ENCODE assay signal across 21 cellular contexts in the genomic region with DNA sequence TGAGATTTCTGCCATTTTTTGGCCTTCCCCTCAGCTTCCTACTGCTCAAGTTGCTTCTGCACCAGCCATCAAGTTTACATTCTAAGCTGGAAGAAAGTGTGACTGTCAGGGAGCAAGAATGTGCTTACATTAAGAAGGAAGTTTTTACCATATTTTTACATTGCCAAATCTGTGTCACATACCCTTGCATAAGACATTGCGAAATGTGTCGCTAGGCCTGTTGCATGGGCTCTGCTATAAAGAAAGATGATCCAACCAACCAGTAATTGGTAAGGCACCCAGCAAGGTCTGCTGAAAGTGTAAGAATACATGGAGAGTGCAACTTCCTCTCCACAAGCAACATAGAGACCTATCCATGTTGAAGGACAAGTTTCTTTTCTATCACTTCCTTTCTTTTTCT.
DNase-seq lines count a peak whose midpoint lies in the region; ATAC-seq and TF ChIP-seq lines count a peak whose summit lies in the region.
"Had no signal": no experiment of that assay in that cellular context is flagged by ENCODE, and none has a peak within 500 bp of the region (broad histone marks: within the 10 kb centered on the region; RNA-seq: fewer than 3 reads in every experiment).

No MANE protein-coding gene starts in this region.

- DNase-seq in H4 (ENCODE audit: low spot score): peak; percentile 74
- DNase-seq in NB4 (ENCODE audit: low read depth): peak; percentile 86
- DNase-seq in adipocyte (ENCODE audit: low read depth): peak; percentile 61
- peak; percentile 32 to 89 for DNase-seq in trophoblast cell
- DNase-seq in GM19238 (ENCODE audit: insufficient read length, low spot score): no peak
- DNase-seq in activated CD4-positive, alpha-beta T cell treated with anti-CD3 and anti-CD28 coated beads for 36 hours: no peak
- DNase-seq in activated naive CD4-positive, alpha-beta T cell treated with anti-CD3 and anti-CD28 coated beads for 36 hours: no peak
- DNase-seq: activated effector memory CD4-positive, alpha-beta T cell treated with Interleukin-2 at 50 U/mL for 16 hours; colonic mucosa; head of caudate nucleus; mammary epithelial cell; NCI-H1436; NCI-H510A; spleen; tibial artery; WERI-Rb-1 had no signal

- H2BK5ac ChIP-seq in trophoblast cell (ENCODE audit: low read depth, low read length, poor library complexity): no peak overlapping the region

- no peaks in the 10 kb centered on the region for H3K79me1 ChIP-seq in trophoblast cell (ENCODE audit: low read length)

- no peak overlapping the region for H3K27ac Mint-ChIP-seq in activated CD4-positive, alpha-beta T cell treated with anti-CD3 and anti-CD28 coated beads for 36 hours
- no peak overlapping the region for H3K27ac Mint-ChIP-seq in activated naive CD4-positive, alpha-beta T cell treated with anti-CD3 and anti-CD28 coated beads for 36 hours
- H3K27ac Mint-ChIP-seq: natural killer cell treated with Interleukin-12 subunit alpha and Interleukin-12 subunit beta and Interleukin-15 and Interleukin-18, amount 100 ng/mL, for 72 hours; progenitor cell of endocrine pancreas; stimulated activated memory B cell treated with anti-CD40 and anti-IgM and Interleukin-4, amounts not matched to agents 10 μg/mL and 1 μg/mL and 100 μg/mL, for 72 hours had no signal

- H3K9ac ChIP-seq in adipocyte (ENCODE audit: low read length) (no peak overlapping the region), trophoblast cell (ENCODE audit: low read length) (no peak overlapping the region)

- H3K36me3 Mint-ChIP-seq in activated CD4-positive, alpha-beta T cell treated with anti-CD3 and anti-CD28 coated beads for 36 hours (ENCODE audit: low read depth): no peaks in the 10 kb centered on the region
- H3K36me3 Mint-ChIP-seq in activated naive CD4-positive, alpha-beta T cell treated with anti-CD3 and anti-CD28 coated beads for 36 hours (ENCODE audit: low read depth): no peaks in the 10 kb centered on the region
- H3K36me3 Mint-ChIP-seq: natural killer cell treated with Interleukin-12 subunit alpha and Interleukin-12 subunit beta and Interleukin-15 and Interleukin-18, amount 100 ng/mL, for 72 hours; stimulated activated memory B cell treated with anti-CD40 and anti-IgM and Interleukin-4, amounts not matched to agents 10 μg/mL and 1 μg/mL and 100 μg/mL, for 72 hours had no signal

- H3K23ac ChIP-seq in trophoblast cell (ENCODE audit: low read length): no peak overlapping the region

- H3K14ac ChIP-seq in trophoblast cell (ENCODE audit: low read length): no peak overlapping the region

- H3K18ac ChIP-seq in trophoblast cell (ENCODE audit: low read length): no peak overlapping the region

- CTCF ChIA-PET in activated CD4-positive, alpha-beta T cell treated with anti-CD3 and anti-CD28 coated beads for 36 hours (lab: Charles Lee): interaction anchor here (0.6 kb wide), 1 partner anchor 333 kb away, joined by 3 read pairs; no protein-coding TSS in a partner anchor
- CTCF ChIA-PET in activated naive CD4-positive, alpha-beta T cell treated with anti-CD3 and anti-CD28 coated beads for 36 hours (lab: Charles Lee): no interaction called here

- no peak overlapping the region for H2BK12ac ChIP-seq in trophoblast cell (ENCODE audit: low read length)

- H4K12ac ChIP-seq in trophoblast cell (ENCODE audit: low read depth, low read length): no peak overlapping the region

- H3K4ac ChIP-seq in trophoblast cell (ENCODE audit: low read depth, low read length): no peak overlapping the region

- no peak overlapping the region for H2AFZ ChIP-seq in trophoblast cell (ENCODE audit: insufficient read depth, low read length, poor library complexity)

- H3K4me2 ChIP-seq in trophoblast cell (ENCODE audit: low read length): no peak overlapping the region

- H4K91ac ChIP-seq in trophoblast cell (ENCODE audit: low read depth, low read length): no peak overlapping the region

- no peaks in the 10 kb centered on the region for H3K79me2 ChIP-seq in trophoblast cell (ENCODE audit: control insufficient read depth, insufficient read depth, low read length, poor library complexity)

- H3K4me3 Mint-ChIP-seq in activated CD4-positive, alpha-beta T cell treated with anti-CD3 and anti-CD28 coated beads for 36 hours: no peak overlapping the region
- no peak overlapping the region for H3K4me3 Mint-ChIP-seq in activated naive CD4-positive, alpha-beta T cell treated with anti-CD3 and anti-CD28 coated beads for 36 hours
- H3K4me3 Mint-ChIP-seq: natural killer cell treated with Interleukin-12 subunit alpha and Interleukin-12 subunit beta and Interleukin-15 and Interleukin-18, amount 100 ng/mL, for 72 hours; stimulated activated memory B cell treated with anti-CD40 and anti-IgM and Interleukin-4, amounts not matched to agents 10 μg/mL and 1 μg/mL and 100 μg/mL, for 72 hours had no signal

- intact Hi-C loops in activated CD4-positive, alpha-beta T cell treated with anti-CD3 and anti-CD28 coated beads for 36 hours (cut with DNase I, micrococcal nuclease): no loop called here
- intact Hi-C loops in activated naive CD4-positive, alpha-beta T cell treated with anti-CD3 and anti-CD28 coated beads for 36 hours (cut with micrococcal nuclease): no loop called here

- H3K4me3 ChIP-seq in NB4 (ENCODE audit: low read depth, low read length) (no peak overlapping the region), adipocyte (ENCODE audit: low read length) (no peak overlapping the region), trophoblast cell (ENCODE audit: low read depth, low read length) (no peak overlapping the region)
- H3K4me3 ChIP-seq: colonic mucosa, spleen, tibial artery had no signal

- no CpG with 5 or more reads among the region's 2 CpGs for WGBS in trophoblast cell (ENCODE audit: extremely low coverage, insufficient coverage, insufficient read length)

- H3K4me1 Mint-ChIP-seq in activated CD4-positive, alpha-beta T cell treated with anti-CD3 and anti-CD28 coated beads for 36 hours: no peaks in the 10 kb centered on the region
- no peaks in the 10 kb centered on the region for H3K4me1 Mint-ChIP-seq in activated naive CD4-positive, alpha-beta T cell treated with anti-CD3 and anti-CD28 coated beads for 36 hours (ENCODE audit: low read depth)
- H3K4me1 Mint-ChIP-seq: stimulated activated memory B cell treated with anti-CD40 and anti-IgM and Interleukin-4, amounts not matched to agents 10 μg/mL and 1 μg/mL and 100 μg/mL, for 72 hours had no signal

- H3K27me3 Mint-ChIP-seq in activated CD4-positive, alpha-beta T cell treated with anti-CD3 and anti-CD28 coated beads for 36 hours: no peaks in the 10 kb centered on the region
- no peaks in the 10 kb centered on the region for H3K27me3 Mint-ChIP-seq in activated naive CD4-positive, alpha-beta T cell treated with anti-CD3 and anti-CD28 coated beads for 36 hours (ENCODE audit: low read depth)
- H3K27me3 Mint-ChIP-seq: natural killer cell treated with Interleukin-12 subunit alpha and Interleukin-12 subunit beta and Interleukin-15 and Interleukin-18, amount 100 ng/mL, for 72 hours; progenitor cell of endocrine pancreas; stimulated activated memory B cell treated with anti-CD40 and anti-IgM and Interleukin-4, amounts not matched to agents 10 μg/mL and 1 μg/mL and 100 μg/mL, for 72 hours had no signal

- no peak overlapping the region for H2BK120ac ChIP-seq in trophoblast cell (ENCODE audit: insufficient read depth, low read length, poor library complexity)

- TF ChIP-seq CTCF in NB4 (IDR thresholded peaks at IDR 0.05; ENCODE audit: low read depth, low read length): no peak

- peaks cover 6% of the 10 kb centered on the region for H3K9me3 Mint-ChIP-seq in activated CD4-positive, alpha-beta T cell treated with anti-CD3 and anti-CD28 coated beads for 36 hours (ENCODE audit: low read depth)
- peaks cover 7% of the 10 kb centered on the region for H3K9me3 Mint-ChIP-seq in activated naive CD4-positive, alpha-beta T cell treated with anti-CD3 and anti-CD28 coated beads for 36 hours
- H3K9me3 Mint-ChIP-seq: natural killer cell treated with Interleukin-12 subunit alpha and Interleukin-12 subunit beta and Interleukin-15 and Interleukin-18, amount 100 ng/mL, for 72 hours; stimulated activated memory B cell treated with anti-CD40 and anti-IgM and Interleukin-4, amounts not matched to agents 10 μg/mL and 1 μg/mL and 100 μg/mL, for 72 hours had no signal

- H3K27ac ChIP-seq in trophoblast cell (ENCODE audit: low read depth, low read length): no peak overlapping the region
- H3K27ac ChIP-seq: C4-2B, colonic mucosa, epithelial cell of prostate, spleen, tibial artery, WERI-Rb-1 had no signal

- H3K4me1 ChIP-seq in adipocyte (ENCODE audit: control insufficient read depth, insufficient read depth, low read length) (no peaks in the 10 kb centered on the region), trophoblast cell (ENCODE audit: control insufficient read depth in 1 of 2, insufficient read depth in 2 of 2, low read length in 2 of 2) (no peaks in the 10 kb centered on the region)
- H3K4me1 ChIP-seq: colonic mucosa, spleen, tibial artery had no signal

- H3K9me3 ChIP-seq in adipocyte (ENCODE audit: control insufficient read depth, low read length) (no peaks in the 10 kb centered on the region), trophoblast cell (ENCODE audit: insufficient read depth, low read depth, low read length) (no peaks in the 10 kb centered on the region)
- H3K9me3 ChIP-seq: colonic mucosa, tibial artery had no signal

- no peak for ATAC-seq in activated CD4-positive, alpha-beta T cell treated with anti-CD3 and anti-CD28 coated beads for 36 hours
- ATAC-seq: natural killer cell treated with Interleukin-12 subunit alpha and Interleukin-12 subunit beta and Interleukin-15 and Interleukin-18, amount 100 ng/mL, for 72 hours; stimulated activated memory B cell treated with anti-CD40 and anti-IgM and Interleukin-4, amounts not matched to agents 10 μg/mL and 1 μg/mL and 100 μg/mL, for 72 hours had no signal

- POLR2A ChIA-PET in activated CD4-positive, alpha-beta T cell treated with anti-CD3 and anti-CD28 coated beads for 36 hours (lab: Charles Lee): no interaction called here

- TF ChIP-seq POLR2A in NB4 (IDR thresholded peaks at IDR 0.05; ENCODE audit: extremely low read depth, insufficient read length): no peak

- H3K27me3 ChIP-seq in adipocyte (replicated peaks; ENCODE audit: control insufficient read depth, insufficient read depth, low read length) (no peaks in the 10 kb centered on the region), trophoblast cell (ENCODE audit: insufficient read depth, low read length) (no peaks in the 10 kb centered on the region)
- H3K27me3 ChIP-seq: colonic mucosa, spleen, tibial artery had no signal

- H4K8ac ChIP-seq in trophoblast cell (ENCODE audit: low read depth, low read length): no peak overlapping the region

- H3K36me3 ChIP-seq in adipocyte (ENCODE audit: control insufficient read depth, insufficient read depth, low read length, severe bottlenecking) (no peaks in the 10 kb centered on the region), trophoblast cell (ENCODE audit: control insufficient read depth in 1 of 2, insufficient read depth in 2 of 2, low read length in 2 of 2) (no peaks in the 10 kb centered on the region)
- H3K36me3 ChIP-seq: colonic mucosa, spleen, tibial artery, WERI-Rb-1 had no signal

- H2AK5ac ChIP-seq in trophoblast cell (ENCODE audit: low read length): no peak overlapping the region

Comparison
In these comparisons a context has a peak if more than half of its experiments do, and no peak if none do; other contexts are left out.
1. DNase-seq: peak in H4 (single experiment), NB4 (single experiment), adipocyte (single experiment) and trophoblast cell (2 of 2); none in GM19238 (single experiment), activated CD4-positive, alpha-beta T cell treated with anti-CD3 and anti-CD28 coated beads for 36 hours (single experiment) and activated naive CD4-positive, alpha-beta T cell treated with anti-CD3 and anti-CD28 coated beads for 36 hours (single experiment).